ENCODE assay signal across 23 cellular contexts in genomic region chr5:108081707-108082106, GRCh38.
"Had no signal": no experiment of that assay in that cellular context is flagged by ENCODE, and none has a peak within 500 bp of the region (broad histone marks: within the 10 kb centered on the region; RNA-seq: fewer than 3 reads in every experiment).

No MANE protein-coding gene starts in this region.

- H3K36me3 ChIP-seq: gastrocnemius medialis, left lung, ovary, tibial nerve, upper lobe of left lung had no signal

- H3K9me3 Mint-ChIP-seq: natural killer cell; stimulated activated memory B cell treated with anti-CD40 and anti-IgM and Interleukin-4, amounts not matched to agents 10 μg/mL and 1 μg/mL and 100 μg/mL, for 72 hours had no signal

- H3K27ac Mint-ChIP-seq: natural killer cell; stimulated activated memory B cell treated with anti-CD40 and anti-IgM and Interleukin-4, amounts not matched to agents 10 μg/mL and 1 μg/mL and 100 μg/mL, for 72 hours had no signal

- H3K27ac ChIP-seq: coronary artery, gastrocnemius medialis, left lung, ovary, psoas muscle, skin epidermis, spleen, testis, tibial nerve, upper lobe of left lung had no signal

- DNase-seq: dermis blood vessel endothelial cell; effector memory CD4-positive, alpha-beta T cell; erythroblast; gastrocnemius medialis; head of caudate nucleus; kidney; left lung; natural killer cell; occipital lobe; ovary; posterior cingulate gyrus; psoas muscle; right cardiac atrium; spleen; stimulated activated CD4-positive, alpha-beta T cell treated with anti-CD3 and anti-CD28 coated beads, Interleukin-4, amount 100 ng/mL, for 4 hours; stimulated activated naive CD8-positive, alpha-beta T cell treated with anti-CD3 and anti-CD28 coated beads, Interleukin-15, Interleukin-2, amounts not matched to agents 100 U/mL and 50 U/mL, for 24 hours; substantia nigra; testis; upper lobe of left lung had no signal

- ATAC-seq: gastrocnemius medialis; left lung; natural killer cell; psoas muscle; right cardiac atrium; stimulated activated memory B cell treated with anti-CD40 and anti-IgM and Interleukin-4, amounts not matched to agents 10 μg/mL and 1 μg/mL and 100 μg/mL, for 72 hours; stimulated activated naive CD8-positive, alpha-beta T cell treated with anti-CD3 and anti-CD28 coated beads, Interleukin-15, Interleukin-2, amounts not matched to agents 100 U/mL and 50 U/mL, for 24 hours had no signal

- H3K9me3 ChIP-seq: gastrocnemius medialis, left lung, ovary, psoas muscle, spleen, testis, tibial nerve, upper lobe of left lung had no signal

- H3K4me1 ChIP-seq: gastrocnemius medialis, left lung, spleen, testis, upper lobe of left lung had no signal

- H3K27me3 ChIP-seq: gastrocnemius medialis, left lung, ovary, spleen, testis, tibial nerve, upper lobe of left lung had no signal

- H3K4me3 Mint-ChIP-seq: natural killer cell; stimulated activated memory B cell treated with anti-CD40 and anti-IgM and Interleukin-4, amounts not matched to agents 10 μg/mL and 1 μg/mL and 100 μg/mL, for 72 hours had no signal

- H3K36me3 Mint-ChIP-seq: natural killer cell had no signal

- H3K4me3 ChIP-seq: coronary artery, gastrocnemius medialis, left lung, ovary, psoas muscle, skin epidermis, spleen, testis, tibial nerve, upper lobe of left lung had no signal

- H3K27me3 Mint-ChIP-seq: stimulated activated memory B cell treated with anti-CD40 and anti-IgM and Interleukin-4, amounts not matched to agents 10 μg/mL and 1 μg/mL and 100 μg/mL, for 72 hours had no signal
